In the genomic region with DNA sequence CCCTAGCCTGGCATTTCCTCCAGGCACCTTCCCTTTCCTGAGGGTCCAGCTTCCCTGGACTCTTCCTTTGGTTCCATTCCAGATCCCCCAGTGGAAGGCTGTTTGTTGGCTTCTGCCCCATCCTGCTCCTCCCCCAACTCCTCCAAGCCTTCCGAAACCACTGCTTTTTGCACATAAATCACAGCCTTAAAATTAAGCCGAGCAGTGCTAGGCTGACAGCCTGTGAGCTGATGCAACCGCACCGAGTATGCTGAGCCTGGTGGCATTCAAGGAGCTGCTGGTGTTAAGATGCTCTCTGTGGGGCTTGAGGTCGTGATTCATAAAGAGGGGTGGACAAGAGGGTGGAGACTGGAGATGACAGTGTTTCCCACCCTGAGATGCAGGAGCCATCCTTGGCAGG, we compare ENCODE assay signal across 18 cellular contexts.
A peak's percentile ranks its signal among the peaks of the same experiment; 100 is the strongest.
DNase-seq lines count a peak whose midpoint lies in the region; ATAC-seq, FAIRE-seq and TF ChIP-seq lines count a peak whose summit lies in the region.
"Had no signal": no experiment of that assay in that cellular context is flagged by ENCODE, and none has a peak within 500 bp of the region (broad histone marks: within the 10 kb centered on the region; RNA-seq: fewer than 3 reads in every experiment).

No MANE protein-coding gene starts in this region.

- H3K36me3 Mint-ChIP-seq in astrocyte (ENCODE audit: low read depth, unreplicated experiment) (no peaks in the 10 kb centered on the region), nephron (ENCODE audit: low read depth) (no peaks in the 10 kb centered on the region)
- H3K36me3 Mint-ChIP-seq: CD4-positive, CD25-positive, alpha-beta regulatory T cell; CD8-positive, alpha-beta memory T cell; IgD-negative memory B cell had no signal

- peaks cover 31% of the 10 kb centered on the region for H3K27me3 Mint-ChIP-seq in astrocyte (ENCODE audit: low read depth, unreplicated experiment)
- peaks cover 71% of the 10 kb centered on the region for H3K27me3 Mint-ChIP-seq in nephron (ENCODE audit: low read depth)
- H3K27me3 Mint-ChIP-seq: CD4-positive, CD25-positive, alpha-beta regulatory T cell had no signal

- no peak for TF ChIP-seq EP300 in sigmoid colon (IDR thresholded peaks at IDR 0.05)

- H3K9ac ChIP-seq in astrocyte (ENCODE audit: low read length), result no peak overlapping the region

- 29 to 50% methylated on average over 5 of the region's 5 CpGs for WGBS in sigmoid colon, 2 donors

- no peaks in the 10 kb centered on the region for H3K4me1 Mint-ChIP-seq in astrocyte (ENCODE audit: low read depth, unreplicated experiment)
- H3K4me1 Mint-ChIP-seq in nephron, result peaks cover 19% of the 10 kb centered on the region
- H3K4me1 Mint-ChIP-seq: CD4-positive, CD25-positive, alpha-beta regulatory T cell; CD8-positive, alpha-beta memory T cell; IgD-negative memory B cell had no signal

- CTCF ChIA-PET in HEK293T (lab: Yijun Ruan, JAX), result no interaction called here

- no peaks in the 10 kb centered on the region for H4K20me1 ChIP-seq in astrocyte (ENCODE audit: insufficient read depth, low read length)

- no peak for FAIRE-seq in astrocyte (lab: Jason Lieb, UNC)
- FAIRE-seq: G401.6, GM12891, HepG2 had no signal

- H3K4me2 ChIP-seq in astrocyte (ENCODE audit: low read length), result no peak overlapping the region

- DNase-seq in HEK293T (ENCODE audit: extremely low spot score) (no peak), astrocyte (ENCODE audit: low read depth) (no peak), sigmoid colon (peak; percentile 32), NCI-H446 treated with DMSO at 0.1 percent for 48 hours (lab: John Stamatoyannopoulos, UW) (no peak)
- no peak for DNase-seq in activated T-cell treated with anti-CD3 and anti-CD28 coated beads, Interleukin-2, amount 50 U/mL, for 48 hours
- DNase-seq: BE2C; C1 segment of cervical spinal cord; CD4-positive, CD25-positive, alpha-beta regulatory T cell; CD8-positive, alpha-beta memory T cell; COR-L47; GOT3; H9 had no signal

- peaks cover 13% of the 10 kb centered on the region for H3K9me3 ChIP-seq in astrocyte (ENCODE audit: insufficient read depth, low read depth, low read length)
- H3K9me3 ChIP-seq in sigmoid colon, result no peaks in the 10 kb centered on the region
- H3K9me3 ChIP-seq: BE2C had no signal

- H3K4me3 Mint-ChIP-seq in astrocyte (ENCODE audit: unreplicated experiment), result no peak overlapping the region
- peak overlapping the region in 1 of 3 experiments; percentile 40 for H3K4me3 Mint-ChIP-seq in nephron
- H3K4me3 Mint-ChIP-seq: CD4-positive, CD25-positive, alpha-beta regulatory T cell; CD8-positive, alpha-beta memory T cell; H9; IgD-negative memory B cell had no signal

- TF ChIP-seq POLR2A in sigmoid colon (IDR thresholded peaks at IDR 0.05), result no peak

- POLR2A ChIA-PET in HEK293T (lab: Yijun Ruan, JAX), result no interaction called here

- H3K79me2 ChIP-seq in astrocyte (ENCODE audit: insufficient read depth, low read length), result no peaks in the 10 kb centered on the region

- H3K4me1 ChIP-seq in astrocyte (ENCODE audit: insufficient read depth, low read length) (no peaks in the 10 kb centered on the region), sigmoid colon (no peaks in the 10 kb centered on the region)
- H3K4me1 ChIP-seq: BE2C had no signal

- H3K9me3 Mint-ChIP-seq in astrocyte (ENCODE audit: unreplicated experiment) (peaks cover 26% of the 10 kb centered on the region), nephron (no peaks in the 10 kb centered on the region)
- H3K9me3 Mint-ChIP-seq: CD4-positive, CD25-positive, alpha-beta regulatory T cell; CD8-positive, alpha-beta memory T cell; H9; IgD-negative memory B cell had no signal

- H3K36me3 ChIP-seq in astrocyte (ENCODE audit: insufficient read depth, low read length) (no peaks in the 10 kb centered on the region), sigmoid colon (no peaks in the 10 kb centered on the region)
- H3K36me3 ChIP-seq: BE2C had no signal

- intact Hi-C loops in sigmoid colon (cut with DNase I), result no loop called here

- no peak overlapping the region for H2AFZ ChIP-seq in astrocyte (ENCODE audit: low read depth, low read length)

- H3K27me3 ChIP-seq in astrocyte (ENCODE audit: insufficient read depth, low read length) (no peaks in the 10 kb centered on the region), sigmoid colon (peaks cover 0 to 40% (median 13%) of the 10 kb centered on the region in 3 donors)
- H3K27me3 ChIP-seq: BE2C had no signal

- H3K4me3 ChIP-seq in astrocyte (ENCODE audit: insufficient read depth, low read depth, low read length), result no peak overlapping the region
- H3K4me3 ChIP-seq in sigmoid colon, result no peak overlapping the region

- H3K27ac Mint-ChIP-seq in astrocyte (ENCODE audit: unreplicated experiment) (peak overlapping the region; percentile 70), nephron (peak overlapping the region; percentile 10 to 46 (median 17))
- H3K27ac Mint-ChIP-seq: CD4-positive, CD25-positive, alpha-beta regulatory T cell; CD8-positive, alpha-beta memory T cell; IgD-negative memory B cell had no signal

- ATAC-seq in GM18870 (IDR thresholded peaks at IDR 0.05; ENCODE audit: unreplicated experiment), result no peak
- ATAC-seq: HepG2 had no signal

- H3K27ac ChIP-seq in astrocyte (ENCODE audit: low read depth, low read length) (no peak overlapping the region), sigmoid colon (no peak overlapping the region)

- TF ChIP-seq CTCF in astrocyte (IDR thresholded peaks at IDR 0.05; ENCODE audit: insufficient read depth, low read depth, low read length), result no peak
- TF ChIP-seq CTCF in nephron (IDR thresholded peaks at IDR 0.05; ENCODE audit: unreplicated experiment in 3 of 3), result no peak
- no peak for TF ChIP-seq CTCF in sigmoid colon (IDR thresholded peaks at IDR 0.05)

TF ChIP-seq in HEK293T, 16 proteins besides CTCF, POLR2A, EP300 and RAD21:
- peak; percentile 12; the same call in 1 of the 2 replicates for TF ChIP-seq PKNOX1 (IDR thresholded peaks at IDR 0.05)
- no peak for TF ChIP-seq LEF1 (IDR thresholded peaks at IDR 0.05; ENCODE audit: borderline replicate concordance)
